ENCODE assay signal across 1 cellular context in the genomic region with DNA sequence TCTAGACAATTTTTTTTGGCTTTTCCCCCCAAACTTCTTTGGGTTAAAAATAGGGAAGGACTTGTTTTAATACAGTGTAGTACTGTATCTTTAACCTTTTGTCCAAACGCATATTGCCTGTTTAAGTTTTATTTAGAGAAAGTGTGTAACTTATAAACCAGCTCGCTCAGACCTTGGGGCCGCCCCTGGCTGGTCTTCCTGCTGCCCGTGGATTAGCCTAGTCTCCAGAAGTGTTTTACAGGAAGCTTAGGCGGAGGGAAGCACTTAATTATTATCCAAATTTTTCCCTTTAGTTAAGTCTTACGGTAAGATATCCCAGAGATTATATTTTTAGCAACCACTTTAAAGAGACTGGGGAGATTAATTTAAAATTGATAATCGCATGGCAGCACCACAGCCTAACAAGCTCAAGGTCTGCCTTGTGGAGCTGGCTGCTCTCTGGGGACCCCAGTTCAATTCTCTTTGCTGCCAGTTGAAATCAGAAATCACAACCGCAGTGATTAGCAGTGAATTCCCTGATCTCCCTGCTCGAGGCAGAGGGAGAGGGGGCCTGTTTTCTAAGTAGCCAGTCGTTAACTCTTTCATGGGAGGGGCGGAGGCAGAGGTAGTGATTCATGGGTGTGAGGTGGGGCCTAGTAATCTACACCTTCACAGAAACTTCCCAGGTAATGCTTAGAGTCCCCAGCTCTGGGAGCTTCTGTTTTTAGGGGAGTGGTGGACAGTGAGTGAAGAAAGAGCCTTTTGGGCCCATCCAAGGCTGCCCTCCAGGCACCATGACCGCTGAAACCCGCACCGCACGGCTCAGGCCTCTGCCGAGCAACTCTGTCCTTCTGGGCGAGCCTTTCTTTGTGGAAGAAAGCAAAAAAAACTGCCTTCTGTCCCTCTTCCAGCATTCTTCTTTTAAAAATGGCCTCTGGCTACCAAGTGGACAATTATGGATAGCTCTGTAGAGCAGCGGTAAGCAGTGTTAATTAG.
TF ChIP-seq lines count a peak whose summit lies in the region.

No MANE protein-coding gene starts in this region.

TF ChIP-seq in SK-N-SH, 30 proteins besides CTCF, POLR2A, EP300 and RAD21 (continued from another document):
- TF ChIP-seq EZH2phosphoT487 (IDR thresholded peaks at IDR 0.05; ENCODE audit: borderline replicate concordance, low read depth) (no peak), GATA2 (CRISPR knock-in tag; IDR thresholded peaks at IDR 0.05) (no peak; the same call in 1 of the 2 replicates)
